2 cellular contexts compared by ENCODE assay signal in genomic region chr1:151616505-151616849, GRCh38.
TF ChIP-seq lines count a peak whose summit lies in the region.

No MANE protein-coding gene starts in this region.

TF ChIP-seq in SK-N-SH, 30 proteins besides CTCF, POLR2A, EP300 and RAD21 (continued from another document):
- TF ChIP-seq CHD2 (IDR thresholded peaks at IDR 0.05; ENCODE audit: low read length, partially characterized antibody) (no peak), POLR2AphosphoS5 (IDR thresholded peaks at IDR 0.05; ENCODE audit: low read depth, low read length) (no peak)

TF ChIP-seq in SK-N-SH treated with all-trans-retinoic acid at 6 μM for 48 hours, 23 proteins besides CTCF, POLR2A, EP300 and RAD21 (continued from another document):
- TF ChIP-seq ZNF8 (CRISPR knock-in tag; IDR thresholded peaks at IDR 0.05) (no peak), TSHZ2 (CRISPR knock-in tag; IDR thresholded peaks at IDR 0.05) (no peak), TOX (CRISPR knock-in tag; IDR thresholded peaks at IDR 0.05; ENCODE audit: borderline replicate concordance) (no peak), PATZ1 (CRISPR knock-in tag; IDR thresholded peaks at IDR 0.05; ENCODE audit: borderline replicate concordance) (no peak), RARB (CRISPR knock-in tag; IDR thresholded peaks at IDR 0.05) (no peak), CSDC2 (CRISPR knock-in tag; IDR thresholded peaks at IDR 0.05) (no peak), PPARA (CRISPR knock-in tag; IDR thresholded peaks at IDR 0.05; ENCODE audit: borderline replicate concordance) (no peak), TCF4 (CRISPR knock-in tag; IDR thresholded peaks at IDR 0.05; ENCODE audit: borderline replicate concordance) (no peak), ARNTL (CRISPR knock-in tag; IDR thresholded peaks at IDR 0.05; ENCODE audit: borderline replicate concordance, low read depth) (no peak), ZFP30 (CRISPR knock-in tag; IDR thresholded peaks at IDR 0.05) (no peak), CSRNP3 (CRISPR knock-in tag; IDR thresholded peaks at IDR 0.05) (no peak), ZFP3 (CRISPR knock-in tag; IDR thresholded peaks at IDR 0.05) (no peak), ISL1 (CRISPR knock-in tag; IDR thresholded peaks at IDR 0.05) (no peak), POU6F1 (CRISPR knock-in tag; IDR thresholded peaks at IDR 0.05; ENCODE audit: borderline replicate concordance, low read depth) (no peak), ESRRG (CRISPR knock-in tag; IDR thresholded peaks at IDR 0.05) (no peak)
TF ChIP-seq in SK-N-SH treated with all-trans-retinoic acid at 6 μM for 48 hours: peak in this region for 0.
